In genomic region chr1:7331926-7332535, GRCh38 we compare ENCODE assay signal across 18 cellular contexts.
A peak's percentile ranks its signal among the peaks of the same experiment; 100 is the strongest.
DNase-seq lines count a peak whose midpoint lies in the region; ATAC-seq, FAIRE-seq and TF ChIP-seq lines count a peak whose summit lies in the region.
"Had no signal": no experiment of that assay in that cellular context is flagged by ENCODE, and none has a peak within 500 bp of the region (broad histone marks: within the 10 kb centered on the region; RNA-seq: fewer than 3 reads in every experiment).

No MANE protein-coding gene starts in this region.

- H2BK5ac ChIP-seq in mesenchymal stem cell (ENCODE audit: low read depth, low read length, poor library complexity, severe bottlenecking), result no peak overlapping the region

- H2AFZ ChIP-seq in astrocyte (ENCODE audit: low read depth, low read length), result peak overlapping the region; percentile 4
- no peak overlapping the region for H2AFZ ChIP-seq in mesenchymal stem cell (ENCODE audit: low read depth, low read length)
- H2AFZ ChIP-seq in neural progenitor cell (replicated peaks), result no peak overlapping the region
- H2AFZ ChIP-seq: GM23248, PC-9 had no signal

- H2BK12ac ChIP-seq in mesenchymal stem cell (ENCODE audit: low read length in 2 of 2), result peak overlapping the region in 1 of 2 experiments; percentile 31

- no peak overlapping the region for H3K18ac ChIP-seq in mesenchymal stem cell (ENCODE audit: low read depth in 1 of 2, low read length in 2 of 2)

- no peak overlapping the region for H3K9ac ChIP-seq in astrocyte (ENCODE audit: low read length)
- no peak overlapping the region for H3K9ac ChIP-seq in mesenchymal stem cell (ENCODE audit: low read length)
- H3K9ac ChIP-seq in neural progenitor cell, result no peak overlapping the region
- H3K9ac ChIP-seq: GM23248 had no signal

- H3K27me3 Mint-ChIP-seq in astrocyte (ENCODE audit: low read depth, unreplicated experiment) (peaks cover 4% of the 10 kb centered on the region), neural progenitor cell (ENCODE audit: insufficient read depth, low read depth) (peaks cover 8% of the 10 kb centered on the region)
- peaks cover 2% of the 10 kb centered on the region for H3K27me3 Mint-ChIP-seq in activated T-helper 1 cell treated with anti-CD3 and anti-CD28 coated beads, Interleukin-12 subunit alpha, Interleukin-12 subunit beta, Interleukin-2, Interleukin-4 antibody, amounts not matched to agents 30 ng/mL and 10 ng/mL and 1 ng/mL, durations not matched to agents 14 hours and 24 hours and 36 hours (ENCODE audit: insufficient read depth)

- no peaks in the 10 kb centered on the region for H3K79me2 ChIP-seq in astrocyte (ENCODE audit: insufficient read depth, low read length)
- H3K79me2 ChIP-seq in neural progenitor cell (ENCODE audit: low read depth), result no peaks in the 10 kb centered on the region

- FAIRE-seq in astrocyte (lab: Jason Lieb, UNC) (no peak), D721Med (lab: Jason Lieb, UNC) (no peak)

- no peaks in the 10 kb centered on the region for H3K27me3 ChIP-seq in astrocyte (ENCODE audit: insufficient read depth, low read length)
- H3K27me3 ChIP-seq in mesenchymal stem cell (ENCODE audit: control insufficient read depth in 1 of 2, insufficient read depth in 1 of 2, low read length in 2 of 2), result peaks cover 0 to 8% of the 10 kb centered on the region in 2 experiments
- H3K27me3 ChIP-seq in neural progenitor cell, result no peaks in the 10 kb centered on the region

- H3K36me3 ChIP-seq in astrocyte (ENCODE audit: insufficient read depth, low read length) (no peaks in the 10 kb centered on the region), mucosa of descending colon (ENCODE audit: low read depth) (no peaks in the 10 kb centered on the region), mesenchymal stem cell (ENCODE audit: control insufficient read depth in 1 of 2, insufficient read depth in 2 of 2, low read depth in 1 of 2, low read length in 2 of 2) (no peaks in the 10 kb centered on the region), neural progenitor cell (no peaks in the 10 kb centered on the region)

- H3K4me2 ChIP-seq in astrocyte (ENCODE audit: low read length) (no peak overlapping the region), mesenchymal stem cell (ENCODE audit: low read length, poor library complexity, severe bottlenecking) (no peak overlapping the region), neural progenitor cell (no peak overlapping the region)
- H3K4me2 ChIP-seq: PC-9 had no signal

- H3F3A ChIP-seq in neural progenitor cell (ENCODE audit: low read depth), result no peaks in the 10 kb centered on the region

- intact Hi-C loops in mucosa of descending colon (cut with DNase I, micrococcal nuclease), result no loop called here
- intact Hi-C loops in activated T-helper 1 cell treated with anti-CD3 and anti-CD28 coated beads, Interleukin-12 subunit alpha, Interleukin-12 subunit beta, Interleukin-2, Interleukin-4 antibody, amounts not matched to agents 30 ng/mL and 10 ng/mL and 1 ng/mL, durations not matched to agents 14 hours and 24 hours and 36 hours (cut with micrococcal nuclease), result no loop called here

- TF ChIP-seq CTCF in LNCaP clone FGC (IDR thresholded peaks at IDR 0.05; ENCODE audit: control insufficient read depth, extremely low read depth, insufficient read depth) (no peak), astrocyte (IDR thresholded peaks at IDR 0.05; ENCODE audit: insufficient read depth, low read depth, low read length) (no peak), mucosa of descending colon (IDR thresholded peaks at IDR 0.05) (no peak), neural progenitor cell (IDR thresholded peaks at IDR 0.05) (no peak), D721Med (IDR thresholded peaks at IDR 0.05; ENCODE audit: insufficient read depth, missing control alignments) (no peak)

- no peak overlapping the region for H2AK5ac ChIP-seq in mesenchymal stem cell (ENCODE audit: low read length, severe bottlenecking)

- H3K4me1 Mint-ChIP-seq in astrocyte (ENCODE audit: low read depth, unreplicated experiment), result peaks cover 18% of the 10 kb centered on the region
- H3K4me1 Mint-ChIP-seq in activated T-helper 1 cell treated with anti-CD3 and anti-CD28 coated beads, Interleukin-12 subunit alpha, Interleukin-12 subunit beta, Interleukin-2, Interleukin-4 antibody, amounts not matched to agents 30 ng/mL and 10 ng/mL and 1 ng/mL, durations not matched to agents 14 hours and 24 hours and 36 hours (ENCODE audit: low read depth), result no peaks in the 10 kb centered on the region
- peaks cover 21% of the 10 kb centered on the region for H3K4me1 Mint-ChIP-seq in neural progenitor cell

- no peak overlapping the region for H2BK15ac ChIP-seq in mesenchymal stem cell (ENCODE audit: low read depth, poor library complexity, severe bottlenecking)

- H4K8ac ChIP-seq in mesenchymal stem cell (ENCODE audit: low read length), result no peak overlapping the region

- H3K14ac ChIP-seq in mesenchymal stem cell (ENCODE audit: low read length in 2 of 2), result no peak overlapping the region

- H3K9me3 Mint-ChIP-seq in astrocyte (ENCODE audit: unreplicated experiment) (peaks cover 7% of the 10 kb centered on the region), neural progenitor cell (peaks cover 5% of the 10 kb centered on the region)
- no peaks in the 10 kb centered on the region for H3K9me3 Mint-ChIP-seq in activated T-helper 1 cell treated with anti-CD3 and anti-CD28 coated beads, Interleukin-12 subunit alpha, Interleukin-12 subunit beta, Interleukin-2, Interleukin-4 antibody, amounts not matched to agents 30 ng/mL and 10 ng/mL and 1 ng/mL, durations not matched to agents 14 hours and 24 hours and 36 hours

- no peak overlapping the region for H3K4me3 Mint-ChIP-seq in astrocyte (ENCODE audit: unreplicated experiment)
- no peak overlapping the region for H3K4me3 Mint-ChIP-seq in activated T-helper 1 cell treated with anti-CD3 and anti-CD28 coated beads, Interleukin-12 subunit alpha, Interleukin-12 subunit beta, Interleukin-2, Interleukin-4 antibody, amounts not matched to agents 30 ng/mL and 10 ng/mL and 1 ng/mL, durations not matched to agents 14 hours and 24 hours and 36 hours
- no peak overlapping the region for H3K4me3 Mint-ChIP-seq in neural progenitor cell

- peaks cover 3% of the 10 kb centered on the region for H3K36me3 Mint-ChIP-seq in astrocyte (ENCODE audit: low read depth, unreplicated experiment)
- H3K36me3 Mint-ChIP-seq in activated T-helper 1 cell treated with anti-CD3 and anti-CD28 coated beads, Interleukin-12 subunit alpha, Interleukin-12 subunit beta, Interleukin-2, Interleukin-4 antibody, amounts not matched to agents 30 ng/mL and 10 ng/mL and 1 ng/mL, durations not matched to agents 14 hours and 24 hours and 36 hours (ENCODE audit: low read depth), result no peaks in the 10 kb centered on the region
- H3K36me3 Mint-ChIP-seq in neural progenitor cell, result no peaks in the 10 kb centered on the region

- no peak overlapping the region for H3K4ac ChIP-seq in mesenchymal stem cell (ENCODE audit: low read depth in 1 of 2, low read length in 2 of 2)

- 65% methylated on average over 6 of the region's 9 CpGs for WGBS in mesenchymal stem cell

- H3K27ac Mint-ChIP-seq in astrocyte (ENCODE audit: unreplicated experiment), result no peak overlapping the region
- H3K27ac Mint-ChIP-seq in activated T-helper 1 cell treated with anti-CD3 and anti-CD28 coated beads, Interleukin-12 subunit alpha, Interleukin-12 subunit beta, Interleukin-2, Interleukin-4 antibody, amounts not matched to agents 30 ng/mL and 10 ng/mL and 1 ng/mL, durations not matched to agents 14 hours and 24 hours and 36 hours, result no peak overlapping the region
- H3K27ac Mint-ChIP-seq in neural progenitor cell, result no peak overlapping the region

- ATAC-seq in mucosa of descending colon, result peak; percentile 7

- H3K4me1 ChIP-seq in astrocyte (ENCODE audit: insufficient read depth, low read length) (peaks cover 3% of the 10 kb centered on the region), mucosa of descending colon (ENCODE audit: low read depth) (peaks cover 6% of the 10 kb centered on the region), mesenchymal stem cell (ENCODE audit: control insufficient read depth, insufficient read depth, low read depth, low read length) (peaks cover 18% of the 10 kb centered on the region), neural progenitor cell (peaks cover 4% of the 10 kb centered on the region)

- no peak overlapping the region for H3K27ac ChIP-seq in astrocyte (ENCODE audit: low read depth, low read length)
- no peak overlapping the region for H3K27ac ChIP-seq in mesenchymal stem cell (ENCODE audit: low read length, poor library complexity, severe bottlenecking)
- H3K27ac ChIP-seq in neural progenitor cell, result no peak overlapping the region
- H3K27ac ChIP-seq: GM23248, PC-9, RWPE1 had no signal

- DNase-seq in LNCaP clone FGC (ENCODE audit: low read depth) (peak; percentile 58), astrocyte (ENCODE audit: low read depth) (no peak), mucosa of descending colon (no peak), mesenchymal stem cell (no peak), neural progenitor cell (ENCODE audit: low spot score) (no peak), D721Med (ENCODE audit: insufficient read length, low spot score) (no peak)
- DNase-seq in activated T-helper 1 cell treated with anti-CD3 and anti-CD28 coated beads, Interleukin-12 subunit alpha, Interleukin-12 subunit beta, Interleukin-2, Interleukin-4 antibody, amounts not matched to agents 30 ng/mL and 10 ng/mL and 1 ng/mL, durations not matched to agents 14 hours and 24 hours and 36 hours (ENCODE audit: low spot score), result no peak
- DNase-seq: COR-L47, GDM1, GM23248, HCEC 1CT, NCI-H1105 treated with DMSO at 0.1 percent for 48 hours, NCI-H1694 treated with DMSO at 0.1 percent for 48 hours, NCI-H226, NCI-H526, PC-9, SIG-M5 had no signal

- peak overlapping the region in 1 of 2 experiments; percentile 73 for H3K23ac ChIP-seq in mesenchymal stem cell (ENCODE audit: low read length in 2 of 2)

- H3K9me3 ChIP-seq in astrocyte (ENCODE audit: insufficient read depth, low read depth, low read length), result no peaks in the 10 kb centered on the region
- H3K9me3 ChIP-seq in mucosa of descending colon, result no peaks in the 10 kb centered on the region
- peaks cover 9% of the 10 kb centered on the region for H3K9me3 ChIP-seq in mesenchymal stem cell (ENCODE audit: control insufficient read depth, low read length)
- no peaks in the 10 kb centered on the region for H3K9me3 ChIP-seq in neural progenitor cell (ENCODE audit: low read depth)

- no peak overlapping the region for H2BK120ac ChIP-seq in mesenchymal stem cell (ENCODE audit: low read depth, low read length)

- H4K20me1 ChIP-seq in astrocyte (ENCODE audit: insufficient read depth, low read length) (no peaks in the 10 kb centered on the region), neural progenitor cell (ENCODE audit: low read depth) (no peaks in the 10 kb centered on the region)

- H3K79me1 ChIP-seq in mesenchymal stem cell (replicated peaks; ENCODE audit: low read length, poor library complexity, severe bottlenecking), result no peaks in the 10 kb centered on the region

- no peak overlapping the region for H3K4me3 ChIP-seq in LNCaP clone FGC (ENCODE audit: low read depth, low read length)
- H3K4me3 ChIP-seq in astrocyte (ENCODE audit: insufficient read depth, low read depth, low read length), result no peak overlapping the region
- no peak overlapping the region for H3K4me3 ChIP-seq in mucosa of descending colon
- no peak overlapping the region for H3K4me3 ChIP-seq in mesenchymal stem cell (ENCODE audit: insufficient read depth in 1 of 2, low read depth in 1 of 2, low read length in 2 of 2)
- no peak overlapping the region for H3K4me3 ChIP-seq in neural progenitor cell
- H3K4me3 ChIP-seq: GM23248, PC-9 had no signal

- H4K91ac ChIP-seq in mesenchymal stem cell (ENCODE audit: low read length), result no peak overlapping the region
